In the genomic region with DNA sequence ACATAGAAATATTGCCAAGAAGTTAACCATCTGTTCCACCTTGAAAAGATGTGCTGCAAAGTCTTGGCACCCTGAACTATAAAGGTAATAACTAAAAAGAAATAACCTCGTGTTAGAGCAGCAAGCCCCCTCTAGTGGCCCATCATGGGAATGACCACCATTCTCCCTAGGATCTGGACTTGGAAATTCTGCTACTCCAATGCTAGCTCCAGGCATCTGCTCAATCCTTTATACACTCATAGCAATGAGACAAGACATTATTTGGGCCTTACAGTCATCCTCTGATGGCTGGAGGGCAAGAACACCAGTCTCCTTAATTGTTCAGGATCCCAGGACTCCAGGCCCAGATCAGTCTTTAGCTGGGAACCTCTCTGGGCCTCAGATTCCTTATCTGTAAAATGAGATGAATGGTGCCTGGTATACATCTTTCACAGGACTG, we compare ENCODE assay signal across 8 cellular contexts.
DNase-seq lines count a peak whose midpoint lies in the region; ATAC-seq and TF ChIP-seq lines count a peak whose summit lies in the region.

No MANE protein-coding gene starts in this region.

- no peak for TF ChIP-seq POLR2A in spleen (IDR thresholded peaks at IDR 0.05)

- 0% methylated on average over 1 of the region's 1 CpG for WGBS in spleen, 5 donors

- peak; percentile 66 for ATAC-seq in HG03439 (IDR thresholded peaks at IDR 0.05; ENCODE audit: unreplicated experiment)

- H3K27me3 ChIP-seq in NT2/D1 (ENCODE audit: insufficient read depth, insufficient read length) (no peaks in the 10 kb centered on the region), adipocyte (replicated peaks; ENCODE audit: control insufficient read depth, insufficient read depth, low read length) (no peaks in the 10 kb centered on the region), spleen (replicated peaks in 1 of 7) (no peaks in the 10 kb centered on the region)

- H3K9me3 ChIP-seq in NT2/D1 (ENCODE audit: insufficient read depth, low read length) (no peaks in the 10 kb centered on the region), adipocyte (ENCODE audit: control insufficient read depth, low read length) (peaks cover 28% of the 10 kb centered on the region), spleen (peaks cover 0 to 23% (median 20%) of the 10 kb centered on the region in 8 donors)

- DNase-seq in AG08396 (ENCODE audit: low spot score) (peak; percentile 38), NT2/D1 (ENCODE audit: low read depth, low spot score) (peak; percentile 28), adipocyte (ENCODE audit: low read depth) (peak; percentile 79), iPS DF 4.7 (ENCODE audit: extremely low read depth, low spot score) (peak; percentile 28), spleen (no peak), cortex of kidney (lab: John Stamatoyannopoulos, UW) (no peak)

- H3K9ac ChIP-seq in NT2/D1 (ENCODE audit: insufficient read length, low read depth) (no peak overlapping the region), adipocyte (ENCODE audit: low read length) (no peak overlapping the region)

- intact Hi-C loops in spleen (cut with DNase I; ENCODE audit: low total_unique reads) = loop anchor here (5.0 to 10.0 kb wide), 2 partner anchors 133 to 275 kb away; a partner anchor contains a TSS

- H3K36me3 ChIP-seq in NT2/D1 (ENCODE audit: insufficient read depth, insufficient read length, low read length) = no peaks in the 10 kb centered on the region
- peaks cover 22% of the 10 kb centered on the region for H3K36me3 ChIP-seq in adipocyte (ENCODE audit: control insufficient read depth, insufficient read depth, low read length, severe bottlenecking)
- no peaks in the 10 kb centered on the region for H3K36me3 ChIP-seq in spleen

- TF ChIP-seq CTCF in GM12875 (IDR thresholded peaks at IDR 0.05; ENCODE audit: borderline replicate concordance, insufficient read depth, low read depth, low read length) = peak; percentile 78; the same call in 1 of the 2 replicates
- peak in 10 of 11 experiments; percentile 46 to 91 (median 78) for TF ChIP-seq CTCF in spleen (IDR thresholded peaks at IDR 0.05 in 8 of 11, conservative IDR thresholded peaks at IDR 0.05 in 3 of 11)

- no peak overlapping the region for H3K4me3 ChIP-seq in GM12875 (ENCODE audit: low read depth, low read length)
- H3K4me3 ChIP-seq in NT2/D1 (ENCODE audit: insufficient read length, low read depth) = no peak overlapping the region
- no peak overlapping the region for H3K4me3 ChIP-seq in adipocyte (ENCODE audit: low read length)
- no peak overlapping the region for H3K4me3 ChIP-seq in spleen

- H3K4me1 ChIP-seq in NT2/D1 (ENCODE audit: insufficient read depth, insufficient read length) (no peaks in the 10 kb centered on the region), adipocyte (ENCODE audit: control insufficient read depth, insufficient read depth, low read length) (peaks cover 27% of the 10 kb centered on the region), spleen (no peaks in the 10 kb centered on the region)

- no peak overlapping the region for H3K27ac ChIP-seq in spleen

Comparison
In these comparisons a context has a peak if more than half of its experiments do, and no peak if none do; other contexts are left out.
1. DNase-seq: peak in AG08396 (single experiment), NT2/D1 (single experiment), adipocyte (single experiment) and iPS DF 4.7 (single experiment); none in spleen (single experiment) and cortex of kidney (single experiment).